Comparison of ENCODE assay signal across 20 cellular contexts in the genomic region with DNA sequence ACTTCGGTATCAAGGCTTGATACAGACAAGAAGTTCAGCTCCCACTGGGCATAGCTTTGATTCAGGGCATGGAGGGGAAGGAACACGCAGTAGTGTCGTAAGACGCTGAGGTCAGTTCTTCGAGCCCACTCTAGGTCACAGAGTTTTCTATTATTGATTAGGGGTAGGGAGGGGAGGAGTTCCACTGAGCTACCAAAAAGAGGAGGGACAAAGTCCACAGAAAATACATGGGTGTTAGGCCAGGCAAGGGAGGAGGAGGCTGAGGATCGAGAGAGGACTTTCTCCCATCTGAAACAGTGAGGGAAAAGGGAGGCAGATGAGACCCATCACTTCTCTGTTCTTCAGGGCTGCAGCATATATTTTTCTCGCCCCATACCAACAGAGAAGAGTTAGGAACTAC.
A peak's percentile ranks its signal among the peaks of the same experiment; 100 is the strongest.
DNase-seq lines count a peak whose midpoint lies in the region; ATAC-seq, FAIRE-seq and TF ChIP-seq lines count a peak whose summit lies in the region.
"Had no signal": no experiment of that assay in that cellular context is flagged by ENCODE, and none has a peak within 500 bp of the region (broad histone marks: within the 10 kb centered on the region; RNA-seq: fewer than 3 reads in every experiment).

No MANE protein-coding gene starts in this region.

- H3K4me3 ChIP-seq in liver (ENCODE audit: low read depth in 1 of 3, low read length in 3 of 3) (no peak overlapping the region), HepG2 (replicated peaks in 1 of 3; ENCODE audit: insufficient read depth in 1 of 3, low read depth in 2 of 3, low read length in 3 of 3) (no peak overlapping the region), right lobe of liver (no peak overlapping the region)
- H3K4me3 ChIP-seq: A549; BLaER1 treated with 17β-estradiol and CSF1 and Interleukin-3, amounts not matched to agents 10 nM and 100 nM had no signal

- H3K27me3 ChIP-seq in liver (ENCODE audit: control insufficient read depth in 4 of 4, insufficient read depth in 4 of 4, low read length in 3 of 4) (no peaks in the 10 kb centered on the region), HepG2 (ENCODE audit: control insufficient read depth in 1 of 2, insufficient read depth in 2 of 2, low read length in 2 of 2) (no peaks in the 10 kb centered on the region), right lobe of liver (no peaks in the 10 kb centered on the region)
- H3K27me3 ChIP-seq: BLaER1 treated with 17β-estradiol and CSF1 and Interleukin-3, amounts not matched to agents 10 nM and 100 nM had no signal

- H4K20me1 ChIP-seq in HepG2 (ENCODE audit: insufficient read depth, low read length): no peaks in the 10 kb centered on the region
- H4K20me1 ChIP-seq: BLaER1 treated with 17β-estradiol and CSF1 and Interleukin-3, amounts not matched to agents 10 nM and 100 nM had no signal

- DNase-seq in HepG2 (ENCODE audit: low spot score) (no peak), right lobe of liver (no peak), H54 (ENCODE audit: insufficient read length, low spot score) (no peak)
- DNase-seq: AML-193; Caco-2; Calu3; CD4-positive, alpha-beta T cell; CD8-positive, alpha-beta T cell; DMS79 treated with DMSO at 0.1 percent for 48 hours; GF-D8 had no signal

- H3K79me2 ChIP-seq in HepG2 (ENCODE audit: insufficient read depth, low read length): no peaks in the 10 kb centered on the region

- CTCF ChIA-PET in HepG2 (lab: Yijun Ruan, JAX; ENCODE audit: low intra/inter-chr PET ratio, low total read pairs): no interaction called here

- H3K27ac ChIP-seq in liver (ENCODE audit: low read depth in 1 of 2, low read length in 2 of 2) (no peak overlapping the region), HepG2 (ENCODE audit: extremely low read length, insufficient read depth, low read length) (no peak overlapping the region), right lobe of liver (no peak overlapping the region)
- H3K27ac ChIP-seq: 22Rv1; A549; BLaER1 treated with 17β-estradiol and CSF1 and Interleukin-3, amounts not matched to agents 10 nM and 100 nM; C4-2B had no signal

- WGBS in liver: 59% methylated on average over 7 of the region's 7 CpGs
- 18% methylated on average over 7 of the region's 7 CpGs for WGBS in HepG2 (ENCODE audit: low lambda C conversion rate)
- WGBS in right lobe of liver (ENCODE audit: insufficient coverage, low coverage, low lambda C conversion rate, missing lambda C conversion rate): 34% methylated on average over 7 of the region's 7 CpGs

- POLR2A ChIA-PET in HepG2 (lab: Yijun Ruan, JAX): no interaction called here

- H3K4me1 ChIP-seq in liver (ENCODE audit: control insufficient read depth in 4 of 4, insufficient read depth in 4 of 4, low read length in 3 of 4) (peaks cover 0 to 4% (median 0%) of the 10 kb centered on the region in 4 donors), HepG2 (ENCODE audit: insufficient read depth, low read length) (no peaks in the 10 kb centered on the region), right lobe of liver (peaks cover 0 to 7% (median 4%) of the 10 kb centered on the region in 4 donors)
- H3K4me1 ChIP-seq: A549, Caco-2 had no signal

- TF ChIP-seq CTCF in liver (IDR thresholded peaks at IDR 0.05; ENCODE audit: low read depth, low read length, missing input control) (no peak), HepG2 (CRISPR knock-in tag; IDR thresholded peaks at IDR 0.05) (no peak), right lobe of liver (IDR thresholded peaks at IDR 0.05) (no peak)

- ATAC-seq in HepG2: no peak
- peak; percentile 80 to 90 (median 82) for ATAC-seq in right lobe of liver
- no peak for ATAC-seq in esophagus mucosa
- ATAC-seq: A549; CD8-positive, alpha-beta T cell had no signal

- no peak overlapping the region for H3K4me2 ChIP-seq in HepG2 (ENCODE audit: low read depth, low read length)
- H3K4me2 ChIP-seq: A549; BLaER1 treated with 17β-estradiol and CSF1 and Interleukin-3, amounts not matched to agents 10 nM and 100 nM had no signal

- no peak overlapping the region for H3K9ac ChIP-seq in liver (ENCODE audit: low read depth in 1 of 2, low read length in 2 of 2)
- no peak overlapping the region for H3K9ac ChIP-seq in HepG2 (ENCODE audit: insufficient read depth, low read depth, low read length)
- H3K9ac ChIP-seq: BLaER1 treated with 17β-estradiol and CSF1 and Interleukin-3, amounts not matched to agents 10 nM and 100 nM had no signal

- in situ Hi-C loops in HepG2 (cut with HindIII; ENCODE audit: extremely low pct_ligation_motif_present, low pct_unique_long_range_greater_than_20kb): no loop called here

- TF ChIP-seq RAD21 in liver (IDR thresholded peaks at IDR 0.05) (peak in 1 of 2 donors; percentile 9), HepG2 (CRISPR knock-in tag; IDR thresholded peaks at IDR 0.05) (no peak)

- TF ChIP-seq EP300 in HepG2 (IDR thresholded peaks at IDR 0.05; ENCODE audit: low read depth in 2 of 2, low read length in 2 of 2) (no peak), HepG2 (CRISPR knock-in tag; IDR thresholded peaks at IDR 0.05; ENCODE audit: borderline replicate concordance) (no peak)

- FAIRE-seq in HepG2 (lab: Jason Lieb, UNC): no peak
- FAIRE-seq in H54 (lab: Jason Lieb, UNC): no peak
- FAIRE-seq: A549, D721Med, G401.6, GM12891, GM19239 had no signal

- intact Hi-C loops in HepG2 (cut with micrococcal nuclease; ENCODE audit: unreplicated experiment) (no loop called here), right lobe of liver (cut with DNase I) (no loop called here)

- TF ChIP-seq POLR2A in HepG2 (IDR thresholded peaks at IDR 0.05; ENCODE audit: insufficient read depth in 1 of 2, low read depth in 2 of 2, low read length in 2 of 2) (no peak), right lobe of liver (IDR thresholded peaks at IDR 0.05) (no peak), H54 (IDR thresholded peaks at IDR 0.05; ENCODE audit: low read depth, low read length) (no peak)

- H3K9me3 ChIP-seq in liver (ENCODE audit: control insufficient read depth in 4 of 4, low read length in 3 of 4) (no peaks in the 10 kb centered on the region), HepG2 (ENCODE audit: low read length) (no peaks in the 10 kb centered on the region), right lobe of liver (no peaks in the 10 kb centered on the region)
- H3K9me3 ChIP-seq: A549; BLaER1 treated with 17β-estradiol and CSF1 and Interleukin-3, amounts not matched to agents 10 nM and 100 nM; Caco-2 had no signal

- no peaks in the 10 kb centered on the region for H3K36me3 ChIP-seq in liver (ENCODE audit: control insufficient read depth in 4 of 4, insufficient read depth in 3 of 4, low read depth in 1 of 4, low read length in 3 of 4)
- H3K36me3 ChIP-seq in HepG2 (replicated peaks in 1 of 2; ENCODE audit: control insufficient read depth in 1 of 2, insufficient read depth in 2 of 2, low read length in 2 of 2): no peaks in the 10 kb centered on the region
- no peaks in the 10 kb centered on the region for H3K36me3 ChIP-seq in right lobe of liver
- H3K36me3 ChIP-seq: BLaER1 treated with 17β-estradiol and CSF1 and Interleukin-3, amounts not matched to agents 10 nM and 100 nM had no signal

- no TSS peak for BruUV-seq in HepG2 (replicated peaks; lab: Mats Ljungman, UMichigan)

- no peak overlapping the region for H2AFZ ChIP-seq in HepG2 (ENCODE audit: low read length)

TF ChIP-seq in liver, 16 proteins besides CTCF, POLR2A, EP300 and RAD21 (continues in another document):
- TF ChIP-seq NR2F2 (IDR thresholded peaks at IDR 0.05) (no peak), YY1 (IDR thresholded peaks at IDR 0.05) (no peak), TAF1 (conservative IDR thresholded peaks at IDR 0.05) (no peak), RXRA (IDR thresholded peaks at IDR 0.05) (peak; percentile 32 to 73), FOXA1 (IDR thresholded peaks at IDR 0.05) (no peak), SP1 (IDR thresholded peaks at IDR 0.05) (peak; percentile 29)
- TF ChIP-seq, protein P1, sequence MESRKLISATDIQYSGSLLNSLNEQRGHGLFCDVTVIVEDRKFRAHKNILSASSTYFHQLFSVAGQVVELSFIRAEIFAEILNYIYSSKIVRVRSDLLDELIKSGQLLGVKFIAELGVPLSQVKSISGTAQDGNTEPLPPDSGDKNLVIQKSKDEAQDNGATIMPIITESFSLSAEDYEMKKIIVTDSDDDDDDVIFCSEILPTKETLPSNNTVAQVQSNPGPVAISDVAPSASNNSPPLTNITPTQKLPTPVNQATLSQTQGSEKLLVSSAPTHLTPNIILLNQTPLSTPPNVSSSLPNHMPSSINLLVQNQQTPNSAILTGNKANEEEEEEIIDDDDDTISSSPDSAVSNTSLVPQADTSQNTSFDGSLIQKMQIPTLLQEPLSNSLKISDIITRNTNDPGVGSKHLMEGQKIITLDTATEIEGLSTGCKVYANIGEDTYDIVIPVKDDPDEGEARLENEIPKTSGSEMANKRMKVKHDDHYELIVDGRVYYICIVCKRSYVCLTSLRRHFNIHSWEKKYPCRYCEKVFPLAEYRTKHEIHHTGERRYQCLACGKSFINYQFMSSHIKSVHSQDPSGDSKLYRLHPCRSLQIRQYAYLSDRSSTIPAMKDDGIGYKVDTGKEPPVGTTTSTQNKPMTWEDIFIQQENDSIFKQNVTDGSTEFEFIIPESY (IDR thresholded peaks at IDR 0.05): no peak

TF ChIP-seq in HepG2, 621 proteins besides CTCF, POLR2A, EP300 and RAD21 (continues in another document):
- TF ChIP-seq, protein P2, sequence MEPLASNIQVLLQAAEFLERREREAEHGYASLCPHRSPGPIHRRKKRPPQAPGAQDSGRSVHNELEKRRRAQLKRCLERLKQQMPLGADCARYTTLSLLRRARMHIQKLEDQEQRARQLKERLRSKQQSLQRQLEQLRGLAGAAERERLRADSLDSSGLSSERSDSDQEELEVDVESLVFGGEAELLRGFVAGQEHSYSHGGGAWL (CRISPR knock-in tag; IDR thresholded peaks at IDR 0.05): no peak
- TF ChIP-seq PITX1 (CRISPR knock-in tag; IDR thresholded peaks at IDR 0.05) (no peak), PCBP1 (IDR thresholded peaks at IDR 0.05; ENCODE audit: borderline replicate concordance, low read depth, low read length) (no peak), PRPF4 (IDR thresholded peaks at IDR 0.05; ENCODE audit: low read depth, low read length, poor library complexity, severe bottlenecking) (no peak), POLR2G (IDR thresholded peaks at IDR 0.05; ENCODE audit: low read depth, low read length) (no peak), ZNF709 (CRISPR knock-in tag; IDR thresholded peaks at IDR 0.05) (no peak), ZNF230 (CRISPR knock-in tag; IDR thresholded peaks at IDR 0.05) (no peak), ZNF878 (CRISPR knock-in tag; IDR thresholded peaks at IDR 0.05) (no peak), GZF1 (CRISPR knock-in tag; IDR thresholded peaks at IDR 0.05) (no peak), ZNF10 (CRISPR knock-in tag; IDR thresholded peaks at IDR 0.05; ENCODE audit: borderline replicate concordance, low read depth) (no peak), MYNN (CRISPR knock-in tag; IDR thresholded peaks at IDR 0.05; ENCODE audit: low read depth) (no peak)
- TF ChIP-seq, protein P3, sequence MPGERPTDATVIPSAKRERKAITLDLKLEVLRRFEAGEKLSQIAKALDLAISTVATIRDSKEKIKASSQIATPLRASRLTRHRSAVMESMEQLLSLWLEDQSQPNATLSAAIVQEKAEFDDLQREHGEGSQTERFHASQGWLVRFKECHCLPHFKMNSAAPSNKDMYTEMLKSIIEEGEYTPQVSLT (CRISPR knock-in tag; IDR thresholded peaks at IDR 0.05; ENCODE audit: borderline replicate concordance, low read depth): no peak

Comparison
In these comparisons a context has a peak if more than half of its experiments do, and no peak if none do; other contexts are left out.
1. ATAC-seq: peak in right lobe of liver (4 of 4); none in HepG2 (single experiment) and esophagus mucosa (single experiment).